ENCODE assay signal across 22 cellular contexts in genomic region chr18:56510108-56510507, GRCh38.
"Had no signal": no experiment of that assay in that cellular context is flagged by ENCODE, and none has a peak within 500 bp of the region (broad histone marks: within the 10 kb centered on the region; RNA-seq: fewer than 3 reads in every experiment).

No MANE protein-coding gene starts in this region.

- H3K36me3 ChIP-seq: SJSA1 had no signal

- H3K9ac ChIP-seq: KMS-11 had no signal

- H3K4me3 Mint-ChIP-seq: IgD-negative memory B cell had no signal

- DNase-seq: Kasumi-1, MM.1S, NCI-H1092 treated with DMSO at 0.1 percent for 48 hours, NCI-H1436, NCI-H187, NCI-H2029, NCI-H2081 treated with DMSO at 0.1 percent for 48 hours, NCI-H2171, NCI-H226, NCI-H446, NCI-H510A, NCI-H524 treated with DMSO at 0.1 percent for 48 hours, NCI-H774, Right ventricle myocardium superior, RPMI8226, SIG-M5 had no signal

- H3K4me2 ChIP-seq: KMS-11 had no signal

- H3K27ac ChIP-seq: HL-60, KMS-11, SJSA1, SK-N-MC had no signal

- H3K27me3 ChIP-seq: SJSA1 had no signal

- H3K36me3 Mint-ChIP-seq: IgD-negative memory B cell had no signal

- H3K9me3 ChIP-seq: SJSA1 had no signal

- H3K4me3 ChIP-seq: K562, SJSA1, SK-N-MC had no signal

- H3K4me1 ChIP-seq: SJSA1 had no signal

- H3K27ac Mint-ChIP-seq: IgD-negative memory B cell had no signal

- ATAC-seq: K562 had no signal
